Comparison of ENCODE assay signal across 18 cellular contexts in the genomic region with DNA sequence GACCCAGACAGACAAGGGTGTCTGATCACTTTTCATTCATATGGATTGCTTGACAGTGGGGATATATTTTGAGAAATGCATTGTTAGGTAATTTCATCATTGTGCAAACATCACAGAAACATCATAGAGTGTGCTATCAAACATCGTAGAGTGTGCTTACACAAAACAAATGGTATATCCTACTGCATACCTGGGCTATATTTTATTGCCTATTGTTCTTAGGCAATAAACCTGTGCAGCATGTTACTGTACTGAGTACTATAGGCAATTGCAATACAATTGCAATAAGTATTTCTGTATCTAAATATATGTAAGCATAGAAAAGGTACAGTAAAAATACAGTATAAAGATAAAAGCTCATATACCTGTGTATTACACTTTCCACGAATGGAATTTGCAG.
DNase-seq lines count a peak whose midpoint lies in the region; ATAC-seq and TF ChIP-seq lines count a peak whose summit lies in the region.
"Had no signal": no experiment of that assay in that cellular context is flagged by ENCODE, and none has a peak within 500 bp of the region (broad histone marks: within the 10 kb centered on the region; RNA-seq: fewer than 3 reads in every experiment).

No MANE protein-coding gene starts in this region.

- DNase-seq in DMS153 (lab: John Stamatoyannopoulos, UW) (peak; percentile 46), DMS153 treated with DMSO at 0.1 percent for 48 hours (lab: John Stamatoyannopoulos, UW; ENCODE audit: unreplicated experiment) (no peak), LNCaP clone FGC (ENCODE audit: low read depth) (peak; percentile 58), PC-3 (peak; percentile 33), mucosa of descending colon (no peak), GF-D8 (lab: John Stamatoyannopoulos, UW) (no peak), kidney glomerular epithelial cell (lab: John Stamatoyannopoulos, UW) (no peak)
- DNase-seq: AML-193; Caco-2; Calu3; CD4-positive, alpha-beta T cell; DMS79 treated with DMSO at 0.1 percent for 48 hours had no signal

- H3K9me3 ChIP-seq in PC-3 (ENCODE audit: low read length), result no peaks in the 10 kb centered on the region
- H3K9me3 ChIP-seq in mucosa of descending colon, result no peaks in the 10 kb centered on the region
- H3K9me3 ChIP-seq: A549 had no signal

- H3K27ac ChIP-seq in PC-3 (ENCODE audit: low read length), result no peak overlapping the region
- H3K27ac ChIP-seq: 22Rv1; A549; BLaER1 treated with 17β-estradiol and CSF1 and Interleukin-3, amounts not matched to agents 10 nM and 100 nM; C4-2B had no signal

- H3K4me3 ChIP-seq in LNCaP clone FGC (ENCODE audit: low read depth, low read length) (no peak overlapping the region), PC-3 (ENCODE audit: low read length) (no peak overlapping the region), mucosa of descending colon (no peak overlapping the region)
- H3K4me3 ChIP-seq: A549; BLaER1 treated with 17β-estradiol and CSF1 and Interleukin-3, amounts not matched to agents 10 nM and 100 nM; GM12878 had no signal

- TF ChIP-seq CTCF in LNCaP clone FGC (IDR thresholded peaks at IDR 0.05; ENCODE audit: control insufficient read depth, extremely low read depth, insufficient read depth), result no peak
- no peak for TF ChIP-seq CTCF in PC-3 (conservative IDR thresholded peaks at IDR 0.05; ENCODE audit: low read depth, low read length)
- no peak for TF ChIP-seq CTCF in mucosa of descending colon (IDR thresholded peaks at IDR 0.05)

- no peaks in the 10 kb centered on the region for H3K36me3 ChIP-seq in PC-3 (ENCODE audit: low read depth, low read length)
- H3K36me3 ChIP-seq in mucosa of descending colon (ENCODE audit: low read depth), result no peaks in the 10 kb centered on the region

- H3K4me1 ChIP-seq in PC-3 (ENCODE audit: insufficient read depth, low read length) (no peaks in the 10 kb centered on the region), mucosa of descending colon (ENCODE audit: low read depth) (no peaks in the 10 kb centered on the region)
- H3K4me1 ChIP-seq: A549; BLaER1 treated with 17β-estradiol and CSF1 and Interleukin-3, amounts not matched to agents 10 nM and 100 nM; Caco-2 had no signal

- no peak overlapping the region for H3K4me2 ChIP-seq in PC-3 (ENCODE audit: low read length)
- H3K4me2 ChIP-seq: A549; BLaER1 treated with 17β-estradiol and CSF1 and Interleukin-3, amounts not matched to agents 10 nM and 100 nM had no signal

- H3K27me3 ChIP-seq in PC-3 (ENCODE audit: low read length), result no peaks in the 10 kb centered on the region
- H3K27me3 ChIP-seq: BLaER1 treated with 17β-estradiol and CSF1 and Interleukin-3, amounts not matched to agents 10 nM and 100 nM had no signal

- no peaks in the 10 kb centered on the region for H4K20me1 ChIP-seq in PC-3 (ENCODE audit: low read length)
- H4K20me1 ChIP-seq: BLaER1 treated with 17β-estradiol and CSF1 and Interleukin-3, amounts not matched to agents 10 nM and 100 nM had no signal

- no TSS peak for BruUV-seq in PC-3 (replicated peaks; lab: Mats Ljungman, UMichigan)

- ATAC-seq in PC-3 (peak; percentile 63; the same call in 1 of the 2 replicates), mucosa of descending colon (peak; percentile 95)
- ATAC-seq: A549; CD8-positive, alpha-beta T cell; GM12878 had no signal

- no peaks in the 10 kb centered on the region for H3K79me2 ChIP-seq in PC-3 (ENCODE audit: low read length)

- POLR2A ChIA-PET in PC-3 (lab: Charles Lee; ENCODE audit: unreplicated experiment), result interaction anchor here (0.6 kb wide), 1 partner anchor 537 kb away, joined by 3 read pairs; no protein-coding TSS in a partner anchor

- CTCF ChIA-PET in PC-3 (lab: Charles Lee), result no interaction called here

- no peaks in the 10 kb centered on the region for H3F3A ChIP-seq in PC-3 (ENCODE audit: low read length, unreplicated experiment)

- no peaks in the 10 kb centered on the region for H3K9me2 ChIP-seq in PC-3 (replicated peaks; ENCODE audit: low read length)

- intact Hi-C loops in PC-3 (cut with micrococcal nuclease) (no loop called here), mucosa of descending colon (cut with DNase I, micrococcal nuclease) (no loop called here)

- no peak overlapping the region for H2AFZ ChIP-seq in PC-3 (ENCODE audit: low read length)

- no peak overlapping the region for H3K9ac ChIP-seq in PC-3 (ENCODE audit: low read length)
- H3K9ac ChIP-seq: BLaER1 treated with 17β-estradiol and CSF1 and Interleukin-3, amounts not matched to agents 10 nM and 100 nM had no signal

Comparison
In these comparisons a context has a peak if more than half of its experiments do, and no peak if none do; other contexts are left out.
1. DNase-seq: peak in DMS153 (single experiment), LNCaP clone FGC (single experiment) and PC-3 (single experiment); none in DMS153 treated with DMSO at 0.1 percent for 48 hours (single experiment), mucosa of descending colon (0 of 3), GF-D8 (single experiment) and kidney glomerular epithelial cell (single experiment).